In genomic region chr19:4375164-4375619, GRCh38 we compare ENCODE assay signal across 9 cellular contexts. TPM values are rescaled to one million over a fixed set of nuclear protein-coding genes. Genes with fewer than 3 reads are reported as not detected.
A peak's percentile ranks its signal among the peaks of the same experiment; 100 is the strongest.
DNase-seq lines count a peak whose midpoint lies in the region; ATAC-seq and TF ChIP-seq lines count a peak whose summit lies in the region.
"Had no signal": no experiment of that assay in that cellular context is flagged by ENCODE, and none has a peak within 500 bp of the region (broad histone marks: within the 10 kb centered on the region; RNA-seq: fewer than 3 reads in every experiment).

No MANE protein-coding gene starts in this region.

- CTCF ChIA-PET in CD4-positive, alpha-beta memory T cell (lab: Charles Lee; ENCODE audit: partially characterized antibody), result interaction anchor here (0.6 to 4.0 kb wide), 5 partner anchors 10 to 108 kb away, joined by 3 to 15 read pairs (median 3); partner anchors contain the start of genes MPND and SH3GL1

- peaks cover 6% of the 10 kb centered on the region; the same call in 1 of the 2 replicates for H3F3A ChIP-seq in MM.1S (ENCODE audit: insufficient read depth, low read length)

- peaks cover 100% of the 10 kb centered on the region for H3K79me2 ChIP-seq in MM.1S (ENCODE audit: low read length)

- H3K27me3 ChIP-seq in CD4-positive, alpha-beta memory T cell (ENCODE audit: insufficient read depth, low read length), result no peaks in the 10 kb centered on the region
- H3K27me3 ChIP-seq in duodenal mucosa (ENCODE audit: control insufficient read depth in 1 of 2, insufficient read depth in 2 of 2, low read length in 2 of 2) (no peaks in the 10 kb centered on the region), MM.1S (replicated peaks; ENCODE audit: insufficient read depth, low read length) (no peaks in the 10 kb centered on the region)

- ATAC-seq in naive B cell (ENCODE audit: low read depth in 2 of 2), result no peak

- H3K9me3 ChIP-seq in CD4-positive, alpha-beta memory T cell (ENCODE audit: control insufficient read depth in 1 of 2, low read length in 2 of 2), result no peaks in the 10 kb centered on the region
- no peaks in the 10 kb centered on the region for H3K9me3 ChIP-seq in duodenal mucosa (ENCODE audit: control insufficient read depth in 1 of 2, low read length in 2 of 2)
- no peaks in the 10 kb centered on the region for H3K9me3 ChIP-seq in MM.1S (replicated peaks; ENCODE audit: insufficient read depth, low read length)

- no peaks in the 10 kb centered on the region for H3K9me2 ChIP-seq in MM.1S (replicated peaks; ENCODE audit: insufficient read depth, low read length)

- no peak for DNase-seq in CD4-positive, alpha-beta memory T cell
- DNase-seq in NCI-H2171 treated with DMSO at 0.1 percent for 48 hours (lab: John Stamatoyannopoulos, UW) (peak; percentile 82), naive B cell (no peak), MM.1S (no peak), ureter (ENCODE audit: low spot score) (no peak)
- DNase-seq in activated CD8-positive, alpha-beta memory T cell treated with anti-CD3 and anti-CD28 coated beads for 24 hours, result no peak
- DNase-seq in activated effector memory CD4-positive, alpha-beta T cell treated with Interleukin-2 at 50 U/mL for 16 hours, result no peak

- H3K4me3 ChIP-seq in CD4-positive, alpha-beta memory T cell (ENCODE audit: low read length in 2 of 2), result no peak overlapping the region
- peak overlapping the region in 1 of 2 donors; percentile 46 for H3K4me3 ChIP-seq in duodenal mucosa (ENCODE audit: low read depth in 1 of 2, low read length in 2 of 2)
- H3K4me3 ChIP-seq in MM.1S (ENCODE audit: low read length), result no peak overlapping the region

- H3K27me3 Mint-ChIP-seq in CD4-positive, alpha-beta memory T cell, result no peaks in the 10 kb centered on the region
- H3K27me3 Mint-ChIP-seq in naive B cell, result no peaks in the 10 kb centered on the region

- H3K27ac Mint-ChIP-seq in CD4-positive, alpha-beta memory T cell, result peak overlapping the region in 4 of 7 donors; percentile 60 to 71 (median 63)
- H3K27ac Mint-ChIP-seq in naive B cell, result peak overlapping the region in 5 of 6 donors; percentile 35 to 86 (median 82)

- H3K9ac ChIP-seq in duodenal mucosa (ENCODE audit: low read depth in 1 of 2, low read length in 2 of 2) (peak overlapping the region; percentile 4 to 44), MM.1S (ENCODE audit: low read length) (no peak overlapping the region)

- H3K4me3 Mint-ChIP-seq in CD4-positive, alpha-beta memory T cell, result no peak overlapping the region
- H3K4me3 Mint-ChIP-seq in naive B cell, result peak overlapping the region; percentile 69 to 89 (median 84)

- no peak overlapping the region for H2AFZ ChIP-seq in MM.1S (ENCODE audit: low read length)

- no peak for TF ChIP-seq CTCF in MM.1S (IDR thresholded peaks at IDR 0.05; ENCODE audit: low read length)

- no peaks in the 10 kb centered on the region for H3K9me3 Mint-ChIP-seq in CD4-positive, alpha-beta memory T cell
- H3K9me3 Mint-ChIP-seq in naive B cell, result no peaks in the 10 kb centered on the region

- no peak overlapping the region for H3K27ac ChIP-seq in CD4-positive, alpha-beta memory T cell (ENCODE audit: low read depth, low read length)
- H3K27ac ChIP-seq in duodenal mucosa (ENCODE audit: low read depth, low read length), result peak overlapping the region; percentile 87
- H3K27ac ChIP-seq in MM.1S (ENCODE audit: low read length), result no peak overlapping the region
- H3K27ac ChIP-seq: VCaP had no signal

- no peak overlapping the region for H3K4me2 ChIP-seq in MM.1S (ENCODE audit: low read depth, low read length)

- intact Hi-C loops in CD4-positive, alpha-beta memory T cell (cut with micrococcal nuclease), result no loop called here

- POLR2A ChIA-PET in CD4-positive, alpha-beta memory T cell (lab: Charles Lee; ENCODE audit: partially characterized antibody), result interaction anchor here (0.6 to 1.6 kb wide), 4 partner anchors 9 to 25 kb away, joined by 3 to 4 read pairs (median 4); partner anchors contain the start of gene SH3GL1

- H3K36me3 ChIP-seq in CD4-positive, alpha-beta memory T cell (ENCODE audit: insufficient read depth, low read length), result no peaks in the 10 kb centered on the region
- H3K36me3 ChIP-seq in duodenal mucosa (ENCODE audit: control insufficient read depth in 1 of 2, insufficient read depth in 2 of 2, low read length in 2 of 2) (peaks cover 0 to 22% of the 10 kb centered on the region in 2 donors), MM.1S (replicated peaks; ENCODE audit: insufficient read depth, low read length) (no peaks in the 10 kb centered on the region)

- H4K20me1 ChIP-seq in MM.1S (ENCODE audit: insufficient read depth, low read length), result peaks cover 16% of the 10 kb centered on the region

- H3K4me1 Mint-ChIP-seq in CD4-positive, alpha-beta memory T cell, result peaks cover 17 to 73% (median 47%) of the 10 kb centered on the region in 4 donors
- H3K4me1 Mint-ChIP-seq in naive B cell, result peaks cover 51 to 85% (median 81%) of the 10 kb centered on the region in 3 donors

- peaks cover 3 to 5% of the 10 kb centered on the region in 2 donors for H3K36me3 Mint-ChIP-seq in CD4-positive, alpha-beta memory T cell
- H3K36me3 Mint-ChIP-seq in naive B cell, result no peaks in the 10 kb centered on the region

- H3K4me1 ChIP-seq in CD4-positive, alpha-beta memory T cell (ENCODE audit: insufficient read depth, low read length), result peaks cover 95% of the 10 kb centered on the region
- H3K4me1 ChIP-seq in duodenal mucosa (ENCODE audit: control insufficient read depth in 1 of 2, insufficient read depth in 2 of 2, low read length in 2 of 2) (peaks cover 80 to 85% of the 10 kb centered on the region in 2 donors), MM.1S (ENCODE audit: low read length) (peaks cover 13% of the 10 kb centered on the region)

RNA-seq across cellular contexts. Expression of gene SH3GL1, which starts 25.2 kb away (rescaled TPM):
- 10 to 100 TPM; 40.1 to 45.6 TPM for total RNA-seq in CD4-positive, alpha-beta memory T cell
- polyA plus RNA-seq in CD4-positive, alpha-beta memory T cell, result 10 to 100 TPM; 19.7 to 28.2 TPM
- polyA plus RNA-seq in naive B cell (ENCODE audit: low read depth in 6 of 6), result 10 to 100 TPM in 5 of 6 donors, 1 to 10 TPM in 1; 4.9 to 18.5 (median 12.7) TPM
- 78.5 TPM for total RNA-seq in ureter

RNA-seq across cellular contexts. Expression of gene CHAF1A, which starts 27.2 kb away (rescaled TPM):
- 10 to 100 TPM; 13.9 to 18.1 TPM for total RNA-seq in CD4-positive, alpha-beta memory T cell
- polyA plus RNA-seq in CD4-positive, alpha-beta memory T cell, result 1 to 10 TPM; 2.8 to 4.5 TPM
- 1 to 10 TPM in 5 of 6 donors, under 1 TPM in 1; 0.14 to 4.8 (median 2.7) TPM for polyA plus RNA-seq in naive B cell (ENCODE audit: low read depth in 6 of 6)
- total RNA-seq in ureter, result 23.0 TPM

RNA-seq across cellular contexts. Expression of gene MPND, which starts 31.8 kb away (rescaled TPM):
- 10 to 100 TPM; 24.7 to 27.0 TPM for total RNA-seq in CD4-positive, alpha-beta memory T cell
- polyA plus RNA-seq in CD4-positive, alpha-beta memory T cell, result 1 to 10 TPM; 3.5 to 9.2 TPM
- polyA plus RNA-seq in naive B cell (ENCODE audit: low read depth in 6 of 6), result 1 to 10 TPM; 4.6 to 6.3 (median 5.4) TPM
- total RNA-seq in ureter, result 30.6 TPM

RNA-seq across cellular contexts. Expression of gene STAP2, which starts 36.6 kb away (rescaled TPM):
- 1 to 10 TPM in 1 of 2 experiments, under 1 TPM in 1; 0.86 to 2.4 TPM for total RNA-seq in CD4-positive, alpha-beta memory T cell
- polyA plus RNA-seq in CD4-positive, alpha-beta memory T cell, result 1 to 10 TPM; 2.1 to 2.6 TPM
- under 1 TPM in 1 of 6 donors, not detected in 5; 0.94 TPM for polyA plus RNA-seq in naive B cell (ENCODE audit: low read depth in 6 of 6)
- total RNA-seq in ureter, result 66.8 TPM

Comparison
In these comparisons a context has a peak if more than half of its experiments do, and no peak if none do; other contexts are left out.
1. H3K4me3 Mint-ChIP-seq: peak in naive B cell (8 of 8); none in CD4-positive, alpha-beta memory T cell (0 of 8).